Comparison of ENCODE assay signal across 8 cellular contexts in genomic region chr4:48033825-48034413, GRCh38. TPM values are rescaled to one million over a fixed set of nuclear protein-coding genes. Genes with fewer than 3 reads are reported as not detected.
DNase-seq lines count a peak whose midpoint lies in the region; ATAC-seq and TF ChIP-seq lines count a peak whose summit lies in the region.

No MANE protein-coding gene starts in this region.

- H3K27ac ChIP-seq in neuronal stem cell (replicated peaks; ENCODE audit: low read length): no peak overlapping the region

- no peak overlapping the region for H3K14ac ChIP-seq in neuronal stem cell (ENCODE audit: low read length)

- peaks cover 6% of the 10 kb centered on the region for H3K4me1 Mint-ChIP-seq in T-helper 2 cell treated with Interferon-gamma antibody and Interleukin-4, amounts not matched to agents 5 μg/mL and 100 μg/mL, for 36 hours (ENCODE audit: low read depth)
- peaks cover 7% of the 10 kb centered on the region for H3K4me1 Mint-ChIP-seq in central memory CD8-positive, alpha-beta T cell
- peaks cover 9% of the 10 kb centered on the region for H3K4me1 Mint-ChIP-seq in osteocyte (ENCODE audit: unreplicated experiment)

- DNase-seq in T-helper 2 cell (peak in 4 of 5 experiments; percentile 24 to 54 (median 45)), HT-29 (ENCODE audit: low spot score) (peak; percentile 80), osteocyte (ENCODE audit: extremely low spot score, unreplicated experiment) (no peak), neuronal stem cell (ENCODE audit: low spot score) (no peak), SHP77 treated with DMSO at 0.1 percent for 48 hours (lab: John Stamatoyannopoulos, UW) (no peak)
- no peak for DNase-seq in T-helper 2 cell treated with Interferon-gamma antibody and Interleukin-4, amounts not matched to agents 5 μg/mL and 100 μg/mL, for 36 hours (ENCODE audit: low spot score)
- DNase-seq in central memory CD8-positive, alpha-beta T cell (ENCODE audit: low spot score in 2 of 2): peak; percentile 43 to 45

- no peak overlapping the region for H4K91ac ChIP-seq in neuronal stem cell (ENCODE audit: low read depth, low read length, poor library complexity)

- H2BK5ac ChIP-seq in neuronal stem cell (ENCODE audit: low read length): no peak overlapping the region

- H3K9me3 Mint-ChIP-seq in T-helper 2 cell treated with Interferon-gamma antibody and Interleukin-4, amounts not matched to agents 5 μg/mL and 100 μg/mL, for 36 hours: peaks cover 3% of the 10 kb centered on the region
- H3K9me3 Mint-ChIP-seq in central memory CD8-positive, alpha-beta T cell: no peaks in the 10 kb centered on the region
- no peaks in the 10 kb centered on the region for H3K9me3 Mint-ChIP-seq in osteocyte (ENCODE audit: unreplicated experiment)

- no peak overlapping the region for H3K4me2 ChIP-seq in neuronal stem cell (ENCODE audit: insufficient read depth, low read length, poor library complexity, severe bottlenecking)

- no peak overlapping the region for H2AK5ac ChIP-seq in neuronal stem cell (ENCODE audit: low read depth, low read length)

- H3K4me3 Mint-ChIP-seq in T-helper 2 cell treated with Interferon-gamma antibody and Interleukin-4, amounts not matched to agents 5 μg/mL and 100 μg/mL, for 36 hours: no peak overlapping the region
- H3K4me3 Mint-ChIP-seq in central memory CD8-positive, alpha-beta T cell: no peak overlapping the region
- no peak overlapping the region for H3K4me3 Mint-ChIP-seq in osteocyte (ENCODE audit: unreplicated experiment)

- no peak overlapping the region for H4K8ac ChIP-seq in neuronal stem cell (ENCODE audit: low read depth, low read length)

- no peaks in the 10 kb centered on the region for H3K79me1 ChIP-seq in neuronal stem cell (ENCODE audit: low read depth, low read length)

- peaks cover 0 to 1% of the 10 kb centered on the region in 2 donors for H3K4me1 ChIP-seq in neuronal stem cell (ENCODE audit: control insufficient read depth in 2 of 2, insufficient read depth in 1 of 2, low read depth in 1 of 2, low read length in 2 of 2)

- H3K9me3 ChIP-seq in neuronal stem cell (replicated peaks in 1 of 2; ENCODE audit: control insufficient read depth in 2 of 2, insufficient read depth in 1 of 2, low read depth in 1 of 2, low read length in 2 of 2): no peaks in the 10 kb centered on the region

- no peak overlapping the region for H2AFZ ChIP-seq in neuronal stem cell (ENCODE audit: low read length)

- no peak overlapping the region for H2BK12ac ChIP-seq in neuronal stem cell (ENCODE audit: low read length)

- H3K27ac Mint-ChIP-seq in T-helper 2 cell treated with Interferon-gamma antibody and Interleukin-4, amounts not matched to agents 5 μg/mL and 100 μg/mL, for 36 hours: no peak overlapping the region
- no peak overlapping the region for H3K27ac Mint-ChIP-seq in central memory CD8-positive, alpha-beta T cell (ENCODE audit: low read depth)
- H3K27ac Mint-ChIP-seq in osteocyte (ENCODE audit: unreplicated experiment): no peak overlapping the region

- TF ChIP-seq CTCF in WI38 (IDR thresholded peaks at IDR 0.05; ENCODE audit: low read depth, low read length) (peak; percentile 36), osteocyte (IDR thresholded peaks at IDR 0.05) (peak; percentile 61)

- H3K4ac ChIP-seq in neuronal stem cell (ENCODE audit: low read length): no peak overlapping the region

- peaks cover 24% of the 10 kb centered on the region for H3K27me3 Mint-ChIP-seq in T-helper 2 cell treated with Interferon-gamma antibody and Interleukin-4, amounts not matched to agents 5 μg/mL and 100 μg/mL, for 36 hours (ENCODE audit: low read depth)
- no peaks in the 10 kb centered on the region for H3K27me3 Mint-ChIP-seq in central memory CD8-positive, alpha-beta T cell
- H3K27me3 Mint-ChIP-seq in osteocyte (ENCODE audit: unreplicated experiment): peaks cover 8% of the 10 kb centered on the region

- no peak overlapping the region for H3K23ac ChIP-seq in neuronal stem cell (ENCODE audit: low read depth, low read length, poor library complexity)

- peak; percentile 86 for ATAC-seq in central memory CD8-positive, alpha-beta T cell (replicated peaks; ENCODE audit: extremely low read depth, poor library complexity, severe bottlenecking)

- no peaks in the 10 kb centered on the region for H3K27me3 ChIP-seq in neuronal stem cell (ENCODE audit: control insufficient read depth in 3 of 3, insufficient read depth in 3 of 3, low read depth in 1 of 3, low read length in 3 of 3)

- H2BK15ac ChIP-seq in neuronal stem cell (ENCODE audit: low read length): no peak overlapping the region

- no CpG with 5 or more reads among the region's 1 CpG for WGBS in neuronal stem cell (ENCODE audit: extremely low coverage in 2 of 2, insufficient read length in 2 of 2, insufficient replicate concordance in 1 of 2), 2 donors

- H3K36me3 ChIP-seq in neuronal stem cell (replicated peaks in 1 of 2; ENCODE audit: control insufficient read depth in 2 of 2, insufficient read depth in 2 of 2, low read length in 2 of 2): no peaks in the 10 kb centered on the region

- H3K18ac ChIP-seq in neuronal stem cell (ENCODE audit: low read length): no peak overlapping the region

- no peaks in the 10 kb centered on the region for H3K36me3 Mint-ChIP-seq in T-helper 2 cell treated with Interferon-gamma antibody and Interleukin-4, amounts not matched to agents 5 μg/mL and 100 μg/mL, for 36 hours (ENCODE audit: low read depth)
- H3K36me3 Mint-ChIP-seq in central memory CD8-positive, alpha-beta T cell (ENCODE audit: insufficient read depth): peaks cover 2% of the 10 kb centered on the region
- H3K36me3 Mint-ChIP-seq in osteocyte (ENCODE audit: unreplicated experiment): no peaks in the 10 kb centered on the region

- no peak overlapping the region for H3K9ac ChIP-seq in neuronal stem cell (ENCODE audit: low read depth, low read length, poor library complexity)

- H2BK120ac ChIP-seq in neuronal stem cell (ENCODE audit: low read depth, low read length): no peak overlapping the region

- H3K4me3 ChIP-seq in WI38 (ENCODE audit: low read depth, low read length) (no peak overlapping the region), neuronal stem cell (ENCODE audit: low read length in 2 of 2) (no peak overlapping the region)

RNA-seq across cellular contexts. Expression of gene NIPAL1, which starts 17.3 kb away (rescaled TPM):
- 10.3 and 16.5 TPM in 2 replicates for total RNA-seq in HT-29 (2014; rRNA removed; shearing (Covaris generic))
- total RNA-seq in osteocyte: 0.13 and 0.42 TPM in 2 replicates
- 0.56 TPM for polyA plus RNA-seq in neuronal stem cell (2013, experiment 1 of 2)
- polyA plus RNA-seq in neuronal stem cell (2013, experiment 2 of 2): 0.65 TPM

RNA-seq across cellular contexts. Expression of gene CNGA1, which starts 17.4 kb away (rescaled TPM):
- total RNA-seq in HT-29 (2014; rRNA removed; shearing (Covaris generic)): 6.5 and 9.5 TPM in 2 replicates
- not detected in 2 replicates for total RNA-seq in osteocyte
- polyA plus RNA-seq in neuronal stem cell (2013, experiment 1 of 2): 0.13 TPM
- polyA plus RNA-seq in neuronal stem cell (2013, experiment 2 of 2): 0.25 TPM

Comparison
In these comparisons a context has a peak if more than half of its experiments do, and no peak if none do; other contexts are left out.
1. DNase-seq: peak in T-helper 2 cell (4 of 5), HT-29 (single experiment) and central memory CD8-positive, alpha-beta T cell (2 of 2); none in T-helper 2 cell treated with Interferon-gamma antibody and Interleukin-4, amounts not matched to agents 5 μg/mL and 100 μg/mL, for 36 hours (single experiment), osteocyte (single experiment), neuronal stem cell (single experiment) and SHP77 treated with DMSO at 0.1 percent for 48 hours (single experiment).